34 cellular contexts compared by ENCODE assay signal in the genomic region with DNA sequence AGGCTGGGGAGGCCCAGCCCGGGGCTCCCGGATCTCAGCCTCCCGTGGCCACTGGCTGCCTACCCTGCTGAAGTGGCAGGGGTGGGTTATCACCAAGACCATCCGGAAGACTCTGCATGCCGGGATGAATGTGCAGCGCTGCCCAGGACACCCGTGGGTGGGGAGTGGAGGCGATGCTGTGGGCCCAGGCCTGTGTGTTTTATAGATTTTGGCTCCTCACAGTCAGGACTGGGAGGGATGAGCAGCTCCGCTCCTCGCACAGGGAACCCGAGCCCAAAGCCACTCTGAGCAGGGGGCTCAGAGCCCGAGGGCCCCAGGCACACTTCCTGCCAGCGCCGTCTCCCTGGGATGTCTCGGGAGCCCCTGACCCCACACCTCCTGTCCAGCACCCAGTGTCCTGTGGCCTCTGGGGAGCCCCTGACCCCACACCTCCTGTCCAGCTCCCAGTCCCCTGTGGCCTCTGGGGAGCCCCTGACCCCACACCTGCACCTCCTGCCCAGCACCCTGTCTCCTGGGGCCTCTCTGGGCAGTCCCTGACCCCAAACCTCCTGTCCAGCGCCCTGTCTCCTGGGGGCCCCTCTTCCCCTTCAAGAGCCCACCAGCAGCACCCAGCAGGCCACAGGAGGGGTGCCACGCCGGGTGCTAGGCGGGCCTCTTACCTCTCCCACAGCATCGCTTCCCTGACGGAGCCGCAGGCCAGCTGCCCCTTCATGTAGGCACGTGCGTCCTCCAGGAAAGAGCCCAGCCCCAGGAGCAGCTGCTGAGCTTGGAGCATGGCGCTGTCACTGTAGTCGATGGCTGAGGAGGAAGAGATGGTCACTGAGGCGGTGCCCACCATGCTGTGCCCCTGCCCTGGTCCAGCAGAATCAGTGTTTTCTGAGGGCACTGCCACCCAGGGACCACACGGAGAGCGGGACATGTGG. TPM values are rescaled to one million over a fixed set of nuclear protein-coding genes. Genes with fewer than 3 reads are reported as not detected.
A peak's percentile ranks its signal among the peaks of the same experiment; 100 is the strongest.
DNase-seq lines count a peak whose midpoint lies in the region; ATAC-seq, FAIRE-seq and TF ChIP-seq lines count a peak whose summit lies in the region.
"Had no signal": no experiment of that assay in that cellular context is flagged by ENCODE, and none has a peak within 500 bp of the region (broad histone marks: within the 10 kb centered on the region; RNA-seq: fewer than 3 reads in every experiment).

No MANE protein-coding gene starts in this region.

- WGBS in K562 (ENCODE audit: insufficient coverage, low coverage, missing lambda C conversion rate), result 91% methylated on average over 10 of the region's 29 CpGs

- CTCF ChIA-PET in K562 (lab: Yijun Ruan, JAX; ENCODE audit: low intra/inter-chr PET ratio), result no interaction called here

- no peaks in the 10 kb centered on the region for H3K9me3 ChIP-seq in left ventricle myocardium inferior (replicated peaks)
- H3K9me3 ChIP-seq in K562 (replicated peaks; ENCODE audit: control insufficient read depth, insufficient read depth, low read depth, low read length), result no peaks in the 10 kb centered on the region
- H3K9me3 ChIP-seq: ascending aorta, left lung, psoas muscle, suprapubic skin had no signal

- H3K36me3 ChIP-seq in left ventricle myocardium inferior, result peaks cover 51% of the 10 kb centered on the region
- H3K36me3 ChIP-seq in K562 (ENCODE audit: control insufficient read depth, insufficient read depth, low read length), result peaks cover 44% of the 10 kb centered on the region; the same call in 2 of the 3 replicates

- DNase-seq in left cardiac atrium, result peak; percentile 18
- no peak for DNase-seq in left ventricle myocardium inferior
- DNase-seq in K562 (ENCODE audit: extremely low read depth in 1 of 4, low spot score in 3 of 4), result no peak
- peak; percentile 83 for DNase-seq in mesenteric fat pad (ENCODE audit: low spot score)
- no peak for DNase-seq in DMS153 treated with DMSO at 0.1 percent for 48 hours (lab: John Stamatoyannopoulos, UW; ENCODE audit: unreplicated experiment)
- no peak for DNase-seq in NCI-H187 (lab: John Stamatoyannopoulos, UW)
- DNase-seq: activated CD4-positive, alpha-beta T cell treated with anti-CD3 and anti-CD28 coated beads for 4 hours; activated CD8-positive, alpha-beta memory T cell treated with anti-CD3 and anti-CD28 coated beads for 24 hours; activated gamma-delta T cell treated with Interleukin-2 at 50 U/mL for 16 hours; activated naive CD8-positive, alpha-beta T cell treated with anti-CD3 and anti-CD28 coated beads, Interleukin-2, amount 10 ng/mL, durations not matched to agents 7 days and 5 days; activated T-cell treated with anti-CD3 and anti-CD28 coated beads, Interleukin-2, amount 50 U/mL, for 1 hour; CD4-positive, alpha-beta memory T cell; DMS 273 treated with DMSO at 0.1 percent for 48 hours; effector CD8-positive, alpha-beta T cell; EL; midbrain; naive B cell; NCI-H1417 treated with DMSO at 0.1 percent for 48 hours; NCI-H2081; NCI-H2227 treated with DMSO at 0.1 percent for 48 hours; NCI-H526 treated with DMSO at 0.1 percent for 48 hours; NK-92 treated with Interleukin-12 subunit alpha and Interleukin-12 subunit beta, amount 100 ng/mL, for 24 hours; nucleus accumbens; PC-9; Right ventricle myocardium superior; stimulated activated CD4-positive, alpha-beta T cell treated with anti-CD3 and anti-CD28 coated beads, Interleukin-4, amount 100 ng/mL, for 24 hours; T-helper 2 cell had no signal

- TF ChIP-seq EP300 in K562 (IDR thresholded peaks at IDR 0.05; ENCODE audit: low read length), result no peak

- TF ChIP-seq CTCF in left ventricle myocardium inferior (IDR thresholded peaks at IDR 0.05; ENCODE audit: borderline replicate concordance), result no peak
- no peak for TF ChIP-seq CTCF in K562 (IDR thresholded peaks at IDR 0.05 in 2 of 3, conservative IDR thresholded peaks at IDR 0.05 in 1 of 3; ENCODE audit: insufficient read depth in 2 of 3, low read depth in 1 of 3, low read length in 3 of 3)

- no peak for TF ChIP-seq POLR2A in K562 (conservative IDR thresholded peaks at IDR 0.05)

- no TSS peak for BruUV-seq in K562 (replicated peaks; lab: Mats Ljungman, UMichigan)

- no peak for TF ChIP-seq RAD21 in K562 (CRISPR knock-in tag; conservative IDR thresholded peaks at IDR 0.05 in 1 of 2, IDR thresholded peaks at IDR 0.05 in 1 of 2)

- no peak overlapping the region for H2AFZ ChIP-seq in K562 (ENCODE audit: low read depth, low read length)
- H2AFZ ChIP-seq: PC-9 had no signal

- no peak overlapping the region; a peak in 1 of 4 replicates for H3K9ac ChIP-seq in K562 (ENCODE audit: insufficient read depth in 1 of 2, low read depth in 2 of 2, low read length in 2 of 2)

- H3K27me3 ChIP-seq in left ventricle myocardium inferior (ENCODE audit: low read depth) (no peaks in the 10 kb centered on the region), K562 (ENCODE audit: control insufficient read depth in 2 of 2, insufficient read depth in 2 of 2, low read length in 2 of 2) (no peaks in the 10 kb centered on the region)
- H3K27me3 ChIP-seq: ascending aorta, left lung, suprapubic skin had no signal

- ATAC-seq in left cardiac atrium (no peak), K562 (no peak), HG03432 (IDR thresholded peaks at IDR 0.05; ENCODE audit: unreplicated experiment) (no peak)
- ATAC-seq: left lung, psoas muscle had no signal

- H3K79me2 ChIP-seq in K562 (ENCODE audit: control insufficient read depth, insufficient read depth, low read length), result no peaks in the 10 kb centered on the region

- in situ Hi-C loops in K562 (cut with MboI), result no loop called here

- no peak overlapping the region for H3K27ac ChIP-seq in left ventricle myocardium inferior (replicated peaks)
- no peak overlapping the region for H3K27ac ChIP-seq in K562 (ENCODE audit: extremely low read depth, low read depth, low read length)
- peak overlapping the region; percentile 8 for H3K27ac ChIP-seq in temporal lobe (ENCODE audit: low read depth, low read length)
- H3K27ac ChIP-seq: ascending aorta, left lung, PC-9, psoas muscle, suprapubic skin had no signal

- no peak for FAIRE-seq in K562 (lab: Jason Lieb, UNC)

- intact Hi-C loops in left cardiac atrium (cut with DNase I), result no loop called here
- intact Hi-C loops in left ventricle myocardium inferior (cut with micrococcal nuclease), result no loop called here
- intact Hi-C loops in K562 (cut with micrococcal nuclease), result no loop called here

- POLR2A ChIA-PET in K562 (lab: Yijun Ruan, JAX), result interaction anchor here (0.8 to 1.2 kb wide), 3 partner anchors 30 to 69 kb away, joined by 3 read pairs; no protein-coding TSS in a partner anchor

- H4K20me1 ChIP-seq in K562 (replicated peaks; ENCODE audit: control insufficient read depth, insufficient read depth, low read length), result no peaks in the 10 kb centered on the region

- no peak overlapping the region for H3K4me2 ChIP-seq in K562 (ENCODE audit: insufficient read depth, low read length)
- H3K4me2 ChIP-seq: PC-9 had no signal

- H3K4me1 ChIP-seq in left ventricle myocardium inferior, result peaks cover 9% of the 10 kb centered on the region
- peaks cover 4 to 23% of the 10 kb centered on the region in 2 experiments; a peak in 4 of 5 replicates for H3K4me1 ChIP-seq in K562 (replicated peaks in 1 of 2; ENCODE audit: control insufficient read depth in 2 of 2, insufficient read depth in 2 of 2, low read length in 2 of 2)
- H3K4me1 ChIP-seq: psoas muscle had no signal

- peaks cover 3% of the 10 kb centered on the region for H3K9me1 ChIP-seq in K562 (ENCODE audit: control insufficient read depth, insufficient read depth, low read length)

- H3K4me3 ChIP-seq in left ventricle myocardium inferior (no peak overlapping the region), K562 (no peak overlapping the region)
- H3K4me3 ChIP-seq: ascending aorta, coronary artery, left lung, PC-9, psoas muscle, suprapubic skin had no signal

RNA-seq across cellular contexts. Expression of a gene that starts 31.4 kb away (rescaled TPM):
- total RNA-seq in left cardiac atrium, result 10 to 100 TPM; 23.7 to 27.0 TPM
- total RNA-seq in left ventricle myocardium inferior, result 28.0 TPM
- total RNA-seq in K562 (2011; cell fraction: chromatin; rRNA removed; ENCODE audit: low replicate concordance), result 32.5 and 45.0 TPM in 2 replicates
- 25.1 and 28.0 TPM in 2 replicates for total RNA-seq in K562 (2011; cell fraction: nucleolus; rRNA removed)
- 19.5 and 24.8 TPM in 2 replicates for total RNA-seq in K562 (2011; cell fraction: nucleoplasm; rRNA removed)
- total RNA-seq in K562 (2014; rRNA removed), result 9.4 and 10.9 TPM in 2 replicates
- total RNA-seq in K562 (2014; rRNA removed; fragmentation: Illumina TruSeq; extraction: Trizol), result 9.4 and 10.4 TPM in 2 replicates
- total RNA-seq in K562 (2015; rRNA removed; fragmentation: Illumina TruSeq; extraction: Trizol), result 13.2 and 14.1 TPM in 2 replicates
- 19.3 and 20.1 TPM in 2 replicates for total RNA-seq in K562 (2021)
- polyA plus RNA-seq in K562 (2011; rRNA removed), result 15.4 and 19.7 TPM in 2 replicates
- 19.3 and 25.1 TPM in 2 replicates for polyA plus RNA-seq in K562 (2011; cell fraction: cytosol; rRNA removed)
- polyA plus RNA-seq in K562 (2011; cell fraction: nucleus; rRNA removed), result 81.8 and 101 TPM in 2 replicates
- polyA plus RNA-seq in K562 (2012), result 17.8 and 18.6 TPM in 2 replicates
- polyA plus RNA-seq in K562 (2014; fragmentation: Illumina TruSeq; extraction: Trizol), result 13.0 and 17.0 TPM in 2 replicates
- polyA plus RNA-seq in K562 (2014; fragmentation: Nextera tagmentation; extraction: Ambion mirVana), result 1 to 10 TPM in 1 of 2 experiments, under 1 TPM in 1; 0.59 to 1.7 TPM
- 20.6 and 20.8 TPM in 2 replicates for polyA plus RNA-seq in K562 (2014; rRNA removed)
- 10.0 and 11.0 TPM in 2 replicates for polyA minus RNA-seq in K562 (2011; rRNA and poly(A)+ RNA removed)
- 5.3 and 8.5 TPM in 2 replicates for polyA minus RNA-seq in K562 (2011; cell fraction: cytosol; rRNA and poly(A)+ RNA removed)
- 10.6 and 16.3 TPM in 2 replicates for polyA minus RNA-seq in K562 (2011; cell fraction: nucleus; rRNA and poly(A)+ RNA removed)
- total RNA-seq in mesenteric fat pad, result 20.1 TPM
- total RNA-seq in temporal lobe, result 22.1 TPM

RNA-seq across cellular contexts. Expression of a gene that starts 59.2 kb away (rescaled TPM):
- total RNA-seq in left cardiac atrium (10 to 100 TPM; 36.6 to 37.9 TPM), left ventricle myocardium inferior (52.8 TPM), K562 (2014; rRNA removed) (37.4 and 42.9 TPM in 2 replicates), K562 (2014; rRNA removed; fragmentation: Illumina TruSeq; extraction: Trizol) (18.2 and 20.3 TPM in 2 replicates), K562 (2015; rRNA removed; fragmentation: Illumina TruSeq; extraction: Trizol) (32.7 and 34.5 TPM in 2 replicates), K562 (2021) (29.9 and 30.5 TPM in 2 replicates), mesenteric fat pad (57.1 TPM), temporal lobe (36.1 TPM)
- 95.3 and 139 TPM in 2 replicates for total RNA-seq in K562 (2011; cell fraction: chromatin; rRNA removed; ENCODE audit: low replicate concordance)
- 74.1 and 84.2 TPM in 2 replicates for total RNA-seq in K562 (2011; cell fraction: nucleolus; rRNA removed)
- total RNA-seq in K562 (2011; cell fraction: nucleoplasm; rRNA removed), result 62.0 and 69.0 TPM in 2 replicates
- polyA plus RNA-seq in K562 (2011; rRNA removed) (31.6 and 32.9 TPM in 2 replicates), K562 (2014; fragmentation: Illumina TruSeq; extraction: Trizol) (17.1 and 21.6 TPM in 2 replicates), K562 (2014; fragmentation: Nextera tagmentation; extraction: Ambion mirVana) (1 to 10 TPM; 1.7 TPM), K562 (2014; rRNA removed) (35.4 and 50.3 TPM in 2 replicates)
- 19.0 and 23.8 TPM in 2 replicates for polyA plus RNA-seq in K562 (2011; cell fraction: cytosol; rRNA removed)
- polyA plus RNA-seq in K562 (2011; cell fraction: nucleus; rRNA removed), result 147 and 176 TPM in 2 replicates
- polyA plus RNA-seq in K562 (2012), result 29.2 and 39.4 TPM in 2 replicates
- 23.7 and 24.5 TPM in 2 replicates for polyA minus RNA-seq in K562 (2011; rRNA and poly(A)+ RNA removed)
- 15.0 and 15.7 TPM in 2 replicates for polyA minus RNA-seq in K562 (2011; cell fraction: cytosol; rRNA and poly(A)+ RNA removed)
- polyA minus RNA-seq in K562 (2011; cell fraction: nucleus; rRNA and poly(A)+ RNA removed), result 38.0 and 49.2 TPM in 2 replicates

Comparison
In these comparisons a context has a peak if more than half of its experiments do, and no peak if none do; other contexts are left out.
1. DNase-seq: peak in left cardiac atrium (single experiment) and mesenteric fat pad (single experiment); none in left ventricle myocardium inferior (single experiment), K562 (0 of 4), DMS153 treated with DMSO at 0.1 percent for 48 hours (single experiment) and NCI-H187 (0 of 2).